ENCODE assay signal across 24 cellular contexts in the genomic region with DNA sequence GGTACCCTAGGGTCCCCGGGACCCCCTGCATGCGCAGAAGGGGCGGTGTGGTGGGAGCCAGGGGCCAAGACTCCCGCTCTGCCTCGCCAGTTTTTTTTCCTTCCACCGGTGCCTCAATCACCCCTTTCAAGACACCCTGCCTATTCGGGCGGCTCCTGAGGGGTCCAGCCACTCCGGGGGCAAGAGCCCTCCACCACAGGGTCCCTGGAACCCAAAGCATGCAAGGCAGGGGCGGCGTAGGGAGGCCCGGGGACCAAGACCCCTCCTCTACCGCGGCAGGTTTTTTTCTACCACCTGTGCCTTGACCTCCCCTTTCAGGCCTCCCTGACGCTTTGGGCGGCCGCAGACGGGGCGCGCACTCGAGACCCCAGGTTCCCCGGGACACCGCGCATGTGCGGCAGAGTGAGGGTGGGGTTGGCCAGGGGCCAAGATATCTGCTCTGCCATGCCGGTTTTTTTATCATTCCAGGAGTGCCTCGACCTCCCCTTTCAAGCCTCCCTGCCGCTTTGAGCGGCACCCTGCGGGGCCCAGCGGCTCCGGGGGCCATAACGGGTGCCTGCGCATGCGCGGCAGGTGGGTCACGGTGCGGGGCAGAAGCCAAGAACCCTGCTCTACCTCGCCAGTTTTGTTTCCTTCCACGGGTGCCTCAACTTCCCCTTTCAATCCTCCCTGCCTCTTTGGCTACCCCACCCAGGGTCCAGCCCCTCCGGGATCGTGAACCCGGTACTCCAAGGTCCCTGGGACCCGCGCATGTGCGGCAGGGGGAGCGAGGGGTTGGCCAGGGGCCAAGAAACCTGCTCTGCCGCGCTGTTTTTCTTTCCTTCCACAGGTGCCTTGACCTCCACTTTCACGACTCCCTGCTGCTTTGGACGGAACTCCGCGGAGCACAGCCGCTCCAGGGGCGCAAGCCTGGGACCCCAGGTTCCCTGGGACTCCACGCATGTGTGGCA.
"Had no signal": no experiment of that assay in that cellular context is flagged by ENCODE, and none has a peak within 500 bp of the region (broad histone marks: within the 10 kb centered on the region; RNA-seq: fewer than 3 reads in every experiment).

No MANE protein-coding gene starts in this region.

- ATAC-seq: activated CD8-positive, alpha-beta T cell treated with anti-CD3 and anti-CD28 coated beads, Interleukin-2, amount 10 ng/mL, durations not matched to agents 7 days and 5 days; activated naive CD8-positive, alpha-beta T cell treated with anti-CD3 and anti-CD28 coated beads, Interleukin-2, amount 50 U/mL, for 24 hours; foreskin keratinocyte; left cardiac atrium; naive thymus-derived CD4-positive, alpha-beta T cell had no signal

- H3K27ac ChIP-seq: dorsolateral prefrontal cortex, epithelial cell of prostate, foreskin keratinocyte, neural progenitor cell, prostate gland, right atrium auricular region, skin epidermis, stomach had no signal

- DNase-seq: activated CD4-positive, alpha-beta T cell treated with anti-CD3 and anti-CD28 coated beads, Interleukin-2, amount 10 ng/mL, durations not matched to agents 24 days and 14 days; activated CD4-positive, CD25-positive, alpha-beta regulatory T cell; activated CD8-positive, alpha-beta T cell treated with anti-CD3 and anti-CD28 coated beads, Interleukin-2, amount 10 ng/mL, durations not matched to agents 7 days and 5 days; activated naive CD4-positive, alpha-beta T cell treated with anti-CD3 and anti-CD28 coated beads, Interleukin-2, amount 10 ng/mL, durations not matched to agents 7 days and 5 days; activated naive CD8-positive, alpha-beta T cell treated with anti-CD3 and anti-CD28 coated beads, Interleukin-2, amount 50 U/mL, for 24 hours; activated T-cell treated with anti-CD3 and anti-CD28 coated beads, Interleukin-2, amount 50 U/mL, for 24 hours; anterior cingulate cortex; caudate nucleus; dorsolateral prefrontal cortex; endodermal cell; foreskin keratinocyte; glutamatergic neuron; hippocampal formation; left cardiac atrium; mesenchymal stem cell; naive thymus-derived CD4-positive, alpha-beta T cell; stimulated activated CD4-positive, alpha-beta T cell treated with anti-CD3 and anti-CD28 coated beads, Interleukin-2, amount 100 ng/mL, for 48 hours; stomach; trophoblast cell had no signal
